Comparison of ENCODE assay signal across 26 cellular contexts in genomic region chr7:80602007-80602406, GRCh38. TPM values are rescaled to one million over a fixed set of nuclear protein-coding genes. Genes with fewer than 3 reads are reported as not detected.
DNase-seq lines count a peak whose midpoint lies in the region; ATAC-seq and TF ChIP-seq lines count a peak whose summit lies in the region.
"Had no signal": no experiment of that assay in that cellular context is flagged by ENCODE, and none has a peak within 500 bp of the region (broad histone marks: within the 10 kb centered on the region; RNA-seq: fewer than 3 reads in every experiment).

No MANE protein-coding gene starts in this region.

- CTCF ChIA-PET in mammary epithelial cell (lab: Charles Lee; ENCODE audit: low non-redundant PET), result no interaction called here

- peak overlapping the region; percentile 3 for H3K27ac Mint-ChIP-seq in progenitor cell of endocrine pancreas
- no peak overlapping the region for H3K27ac Mint-ChIP-seq in nephron progenitor cell
- H3K27ac Mint-ChIP-seq: CD4-positive, alpha-beta memory T cell; GM23338 had no signal

- H4K20me1 ChIP-seq in mammary epithelial cell (ENCODE audit: insufficient read depth, low read length), result no peaks in the 10 kb centered on the region
- H4K20me1 ChIP-seq: BLaER1 treated with 17β-estradiol and CSF1 and Interleukin-3, amounts not matched to agents 10 nM and 100 nM had no signal

- H3K27me3 Mint-ChIP-seq in progenitor cell of endocrine pancreas (no peaks in the 10 kb centered on the region), nephron progenitor cell (ENCODE audit: low read depth, poor library complexity) (peaks cover 3% of the 10 kb centered on the region)
- H3K27me3 Mint-ChIP-seq: CD4-positive, alpha-beta memory T cell had no signal

- ATAC-seq in heart right ventricle, result peak in 3 of 8 donors; percentile 16 to 50 (median 20)
- ATAC-seq: GM23338, HepG2, K562 had no signal

- WGBS in mammary epithelial cell (ENCODE audit: low coverage, missing lambda C conversion rate), result 94% methylated on average over 4 of the region's 4 CpGs
- 29 to 49% methylated on average over 4 of the region's 4 CpGs for WGBS in heart right ventricle, 2 donors
- WGBS in stomach, 5 donors, result 67 to 79% (median 72%) methylated on average over 4 of the region's 4 CpGs

- H3K9me3 Mint-ChIP-seq in progenitor cell of endocrine pancreas (ENCODE audit: low read depth) (no peaks in the 10 kb centered on the region), nephron progenitor cell (no peaks in the 10 kb centered on the region)
- H3K9me3 Mint-ChIP-seq: GM23338 had no signal

- H3K36me3 Mint-ChIP-seq in progenitor cell of endocrine pancreas (ENCODE audit: insufficient read depth), result no peaks in the 10 kb centered on the region
- no peaks in the 10 kb centered on the region for H3K36me3 Mint-ChIP-seq in nephron progenitor cell (ENCODE audit: low read depth)
- H3K36me3 Mint-ChIP-seq: CD4-positive, alpha-beta memory T cell had no signal

- no peak for TF ChIP-seq CTCF in breast epithelium (IDR thresholded peaks at IDR 0.05)
- TF ChIP-seq CTCF in mammary epithelial cell (conservative IDR thresholded peaks at IDR 0.05 in 1 of 2, IDR thresholded peaks at IDR 0.05 in 1 of 2; ENCODE audit: extremely low read depth in 1 of 2, insufficient read depth in 1 of 2, low read depth in 1 of 2, low read length in 2 of 2), result no peak
- no peak for TF ChIP-seq CTCF in heart right ventricle (IDR thresholded peaks at IDR 0.05)
- TF ChIP-seq CTCF in progenitor cell of endocrine pancreas (IDR thresholded peaks at IDR 0.05; ENCODE audit: unreplicated experiment), result no peak
- no peak for TF ChIP-seq CTCF in stomach (IDR thresholded peaks at IDR 0.05)
- TF ChIP-seq CTCF in nephron progenitor cell (IDR thresholded peaks at IDR 0.05), result no peak

- intact Hi-C loops in breast epithelium (cut with DNase I; ENCODE audit: low total_unique reads), result no loop called here
- intact Hi-C loops in mammary epithelial cell (cut with micrococcal nuclease), result no loop called here
- intact Hi-C loops in heart right ventricle (cut with DNase I), result loop anchor here in 5 of 10 donors (5.0 to 10.0 kb wide), 4 partner anchors 35 to 135 kb away; partner anchors contain the start of gene CD36 (in 2 of the 5)
- intact Hi-C loops in stomach (cut with DNase I; ENCODE audit: low total_unique reads), result no loop called here
- intact Hi-C loops in posterior cingulate gyrus (cut with DNase I), result no loop called here

- no peak overlapping the region for H3K9ac ChIP-seq in mammary epithelial cell (ENCODE audit: insufficient read depth, low read length)
- H3K9ac ChIP-seq: BLaER1 treated with 17β-estradiol and CSF1 and Interleukin-3, amounts not matched to agents 10 nM and 100 nM had no signal

- H3K36me3 ChIP-seq in breast epithelium, result no peaks in the 10 kb centered on the region
- no peaks in the 10 kb centered on the region for H3K36me3 ChIP-seq in mammary epithelial cell (ENCODE audit: insufficient read depth, low read length)
- H3K36me3 ChIP-seq in heart right ventricle, result no peaks in the 10 kb centered on the region
- no peaks in the 10 kb centered on the region for H3K36me3 ChIP-seq in SJCRH30
- H3K36me3 ChIP-seq in stomach, result no peaks in the 10 kb centered on the region
- H3K36me3 ChIP-seq: BLaER1 treated with 17β-estradiol and CSF1 and Interleukin-3, amounts not matched to agents 10 nM and 100 nM; HAP-1; MG63 had no signal

- H3K4me2 ChIP-seq in mammary epithelial cell (ENCODE audit: insufficient read depth, low read depth, low read length), result no peak overlapping the region
- H3K4me2 ChIP-seq: BLaER1 treated with 17β-estradiol and CSF1 and Interleukin-3, amounts not matched to agents 10 nM and 100 nM; GM23338 had no signal

- H3K4me1 Mint-ChIP-seq in progenitor cell of endocrine pancreas (ENCODE audit: low read depth) (peaks cover 15% of the 10 kb centered on the region), nephron progenitor cell (no peaks in the 10 kb centered on the region)
- H3K4me1 Mint-ChIP-seq: CD4-positive, alpha-beta memory T cell; GM23338 had no signal

- no TSS peak for BruUV-seq in mammary epithelial cell (replicated peaks; lab: Mats Ljungman, UMichigan)

- DNase-seq in breast epithelium (ENCODE audit: low spot score in 2 of 2), result no peak
- DNase-seq in mammary epithelial cell, result no peak
- no peak for DNase-seq in heart right ventricle
- no peak for DNase-seq in progenitor cell of endocrine pancreas (ENCODE audit: low spot score, unreplicated experiment)
- no peak for DNase-seq in SJCRH30
- no peak for DNase-seq in stomach
- DNase-seq in nephron progenitor cell, result no peak
- no peak for DNase-seq in posterior cingulate gyrus
- DNase-seq: 8988T; Caco-2; CD4-positive, alpha-beta memory T cell; DND-41; MG63; NCI-H1436; NCI-H1930; NCI-H345; NCI-H524; OCI-M1 had no signal

- no peaks in the 10 kb centered on the region for H3K4me1 ChIP-seq in breast epithelium
- H3K4me1 ChIP-seq in mammary epithelial cell (ENCODE audit: insufficient read depth, low read length), result no peaks in the 10 kb centered on the region
- peaks cover 2 to 87% (median 38%) of the 10 kb centered on the region in 9 donors for H3K4me1 ChIP-seq in heart right ventricle
- no peaks in the 10 kb centered on the region for H3K4me1 ChIP-seq in SJCRH30
- H3K4me1 ChIP-seq in stomach, result peaks cover 1 to 6% (median 3%) of the 10 kb centered on the region in 4 donors
- H3K4me1 ChIP-seq: BLaER1 treated with 17β-estradiol and CSF1 and Interleukin-3, amounts not matched to agents 10 nM and 100 nM; Caco-2; HAP-1 had no signal

- H3K27me3 ChIP-seq in breast epithelium, result no peaks in the 10 kb centered on the region
- H3K27me3 ChIP-seq in mammary epithelial cell (ENCODE audit: insufficient read depth, low read length), result no peaks in the 10 kb centered on the region
- no peaks in the 10 kb centered on the region for H3K27me3 ChIP-seq in heart right ventricle
- no peaks in the 10 kb centered on the region for H3K27me3 ChIP-seq in SJCRH30
- H3K27me3 ChIP-seq in stomach, result no peaks in the 10 kb centered on the region
- H3K27me3 ChIP-seq: BLaER1 treated with 17β-estradiol and CSF1 and Interleukin-3, amounts not matched to agents 10 nM and 100 nM; MG63 had no signal

- H3K27ac ChIP-seq in breast epithelium, result peak overlapping the region in 1 of 2 donors; percentile 2
- H3K27ac ChIP-seq in mammary epithelial cell (ENCODE audit: insufficient read depth, low read depth, low read length), result no peak overlapping the region
- peak overlapping the region; percentile 51 to 87 (median 74) for H3K27ac ChIP-seq in heart right ventricle
- H3K27ac ChIP-seq in SJCRH30, result no peak overlapping the region
- no peak overlapping the region for H3K27ac ChIP-seq in stomach
- H3K27ac ChIP-seq: BLaER1 treated with 17β-estradiol and CSF1 and Interleukin-3, amounts not matched to agents 10 nM and 100 nM; HL-60 had no signal

- TF ChIP-seq POLR2A in breast epithelium (IDR thresholded peaks at IDR 0.05) (no peak), stomach (IDR thresholded peaks at IDR 0.05) (no peak)

- no peak overlapping the region for H2AFZ ChIP-seq in mammary epithelial cell (ENCODE audit: low read depth, low read length)
- H2AFZ ChIP-seq: GM23338 had no signal

- no peaks in the 10 kb centered on the region for H3K79me2 ChIP-seq in mammary epithelial cell (ENCODE audit: insufficient read depth, low read length)

- peak overlapping the region in 2 of 3 donors; percentile 7 to 24 for H3K4me3 ChIP-seq in breast epithelium
- H3K4me3 ChIP-seq in mammary epithelial cell (replicated peaks in 1 of 3; ENCODE audit: insufficient read depth in 1 of 3, low read depth in 2 of 3, low read length in 3 of 3), result no peak overlapping the region
- H3K4me3 ChIP-seq in heart right ventricle, result peak overlapping the region in 9 of 10 donors; percentile 27 to 53 (median 39)
- no peak overlapping the region for H3K4me3 ChIP-seq in SJCRH30
- no peak overlapping the region for H3K4me3 ChIP-seq in stomach
- H3K4me3 ChIP-seq: BLaER1 treated with 17β-estradiol and CSF1 and Interleukin-3, amounts not matched to agents 10 nM and 100 nM; GM23338; HAP-1; K562; MG63 had no signal

- dilution Hi-C loops in mammary epithelial cell (cut with HindIII; ENCODE audit: low sequenced_read_pairs), result no loop called here

- H3K4me3 Mint-ChIP-seq in progenitor cell of endocrine pancreas (ENCODE audit: low read depth) (no peak overlapping the region), nephron progenitor cell (no peak overlapping the region)
- H3K4me3 Mint-ChIP-seq: CD4-positive, alpha-beta memory T cell; GM23338 had no signal

- H3K9me3 ChIP-seq in breast epithelium (no peaks in the 10 kb centered on the region), mammary epithelial cell (replicated peaks; ENCODE audit: insufficient read depth, low read length) (no peaks in the 10 kb centered on the region), heart right ventricle (no peaks in the 10 kb centered on the region), SJCRH30 (replicated peaks) (no peaks in the 10 kb centered on the region), stomach (no peaks in the 10 kb centered on the region)
- H3K9me3 ChIP-seq: BLaER1 treated with 17β-estradiol and CSF1 and Interleukin-3, amounts not matched to agents 10 nM and 100 nM; Caco-2; HAP-1; MG63 had no signal

- in situ Hi-C loops in mammary epithelial cell (cut with MboI; ENCODE audit: low sequenced_read_pairs in 2 of 2), result no loop called here

- no peak for TF ChIP-seq EP300 in stomach (IDR thresholded peaks at IDR 0.05)

RNA-seq across cellular contexts. Expression of gene CD36, which starts 36.4 kb away (rescaled TPM):
- 1,000 to 10,000 TPM in 1 of 3 donors, 100 to 1,000 TPM in 2; 240 to 2,026 (median 919) TPM for total RNA-seq in breast epithelium
- total RNA-seq in mammary epithelial cell, result under 1 TPM in 1 of 2 donors, not detected in 1; 0.50 TPM
- polyA plus RNA-seq in mammary epithelial cell, result 0.10 TPM
- polyA minus RNA-seq in mammary epithelial cell, result 0.10 TPM
- total RNA-seq in heart right ventricle, result 1,000 to 10,000 TPM in 5 of 10 donors, 100 to 1,000 TPM in 5; 509 to 1,458 (median 988) TPM
- 100 to 1,000 TPM; 190 to 586 TPM for polyA plus RNA-seq in heart right ventricle
- 7.2 and 7.7 TPM in 2 replicates for total RNA-seq in progenitor cell of endocrine pancreas
- 0.13 and 0.22 TPM in 2 replicates for total RNA-seq in SJCRH30 (2014; rRNA removed; shearing (Covaris generic))
- 100 to 1,000 TPM in 1 of 5 donors, 10 to 100 TPM in 4; 23.3 to 346 (median 48.7) TPM for total RNA-seq in stomach
- 10 to 100 TPM in 2 of 3 donors, 1 to 10 TPM in 1; 5.5 to 28.6 (median 11.3) TPM for polyA plus RNA-seq in stomach
- total RNA-seq: Caco-2, G401, HT-29 had no signal

Comparison
In these comparisons a context has a peak if more than half of its experiments do, and no peak if none do; other contexts are left out.
1. H3K4me3 ChIP-seq: peak in breast epithelium (2 of 3) and heart right ventricle (9 of 10); none in mammary epithelial cell (0 of 3), SJCRH30 (single experiment) and stomach (0 of 4).
2. H3K27ac ChIP-seq: peak in heart right ventricle (10 of 10); none in mammary epithelial cell (single experiment), SJCRH30 (single experiment) and stomach (0 of 5).